Comparison of ENCODE assay signal across 9 cellular contexts in genomic region chr18:40974448-40974847, GRCh38.
"Had no signal": no experiment of that assay in that cellular context is flagged by ENCODE, and none has a peak within 500 bp of the region (broad histone marks: within the 10 kb centered on the region; RNA-seq: fewer than 3 reads in every experiment).

No MANE protein-coding gene starts in this region.

- H3K36me3 ChIP-seq: WERI-Rb-1 had no signal

- ATAC-seq: activated CD4-positive, alpha-beta T cell treated with anti-CD3 and anti-CD28 coated beads for 36 hours; activated CD4-positive, CD25-positive, alpha-beta regulatory T cell treated with anti-CD3 and anti-CD28 coated beads, Interleukin-2, amount 50 U/mL, for 24 hours; activated CD8-positive, alpha-beta memory T cell treated with anti-CD3 and anti-CD28 coated beads, Interleukin-2, amount 10 ng/mL, durations not matched to agents 7 days and 5 days; activated CD8-positive, alpha-beta T cell treated with anti-CD3 and anti-CD28 coated beads for 36 hours; activated CD8-positive, alpha-beta T cell treated with anti-CD3 and anti-CD28 coated beads, Interleukin-2, amount 10 ng/mL, durations not matched to agents 7 days and 5 days; T-helper 17 cell; WTC11 had no signal

- H3K27ac ChIP-seq: VCaP, WERI-Rb-1 had no signal
